ENCODE assay signal across 8 cellular contexts in genomic region chr10:112140110-112140755, GRCh38. TPM values are rescaled to one million over a fixed set of nuclear protein-coding genes. Genes with fewer than 3 reads are reported as not detected.
DNase-seq lines count a peak whose midpoint lies in the region; ATAC-seq and TF ChIP-seq lines count a peak whose summit lies in the region.

No MANE protein-coding gene starts in this region.

- no peaks in the 10 kb centered on the region for H3K27me3 ChIP-seq in WERI-Rb-1 (ENCODE audit: insufficient read depth, low read depth, severe bottlenecking)
- H3K27me3 ChIP-seq in mammary epithelial cell (ENCODE audit: insufficient read depth, low read length): no peaks in the 10 kb centered on the region

- H3K9ac ChIP-seq in mammary epithelial cell (ENCODE audit: insufficient read depth, low read length): no peak overlapping the region

- H3K36me3 ChIP-seq in WERI-Rb-1 (no peaks in the 10 kb centered on the region), mammary epithelial cell (ENCODE audit: insufficient read depth, low read length) (no peaks in the 10 kb centered on the region)

- CTCF ChIA-PET in mammary epithelial cell (lab: Charles Lee; ENCODE audit: low non-redundant PET): interaction anchor here (0.6 kb wide), 2 partner anchors 844 to 1221 kb away, joined by 3 read pairs; partner anchors contain the start of gene SHOC2

- H3K4me3 ChIP-seq in WERI-Rb-1 (ENCODE audit: low read depth, low read length): no peak overlapping the region
- no peak overlapping the region for H3K4me3 ChIP-seq in mammary epithelial cell (replicated peaks in 1 of 3; ENCODE audit: insufficient read depth in 1 of 3, low read depth in 2 of 3, low read length in 3 of 3)

- no peak overlapping the region for H3K4me2 ChIP-seq in mammary epithelial cell (ENCODE audit: insufficient read depth, low read depth, low read length)

- DNase-seq in AG08396 (ENCODE audit: low spot score) (peak; percentile 79), NCI-H2081 treated with DMSO at 0.1 percent for 48 hours (lab: John Stamatoyannopoulos, UW) (peak; percentile 36), WERI-Rb-1 (peak; percentile 91), mammary epithelial cell (peak; percentile 64), kidney tubule cell (ENCODE audit: low spot score) (peak; percentile 77)
- peak; percentile 71 to 75 for DNase-seq in stimulated activated CD4-positive, alpha-beta T cell treated with anti-CD3 and anti-CD28 coated beads, Interleukin-4, amount 100 ng/mL, for 48 hours (ENCODE audit: low read depth in 2 of 2)

- no peaks in the 10 kb centered on the region for H3K4me1 ChIP-seq in mammary epithelial cell (ENCODE audit: insufficient read depth, low read length)

- H3K9me3 ChIP-seq in WERI-Rb-1 (ENCODE audit: severe bottlenecking): no peaks in the 10 kb centered on the region
- H3K9me3 ChIP-seq in mammary epithelial cell (replicated peaks; ENCODE audit: insufficient read depth, low read length): no peaks in the 10 kb centered on the region

- no peaks in the 10 kb centered on the region for H4K20me1 ChIP-seq in mammary epithelial cell (ENCODE audit: insufficient read depth, low read length)

- dilution Hi-C loops in mammary epithelial cell (cut with HindIII; ENCODE audit: low sequenced_read_pairs): loop anchor here (25.0 kb wide), 1 partner anchor 172 kb away; no protein-coding TSS in a partner anchor

- TF ChIP-seq CTCF in WERI-Rb-1 (IDR thresholded peaks at IDR 0.05; ENCODE audit: low read depth, low read length) (peak; percentile 89), mammary epithelial cell (conservative IDR thresholded peaks at IDR 0.05 in 1 of 2, IDR thresholded peaks at IDR 0.05 in 1 of 2; ENCODE audit: extremely low read depth in 1 of 2, insufficient read depth in 1 of 2, low read depth in 1 of 2, low read length in 2 of 2) (peak; percentile 90 to 91)

- WGBS in mammary epithelial cell (ENCODE audit: low coverage, missing lambda C conversion rate): 10% methylated on average over 9 of the region's 10 CpGs

- H2AFZ ChIP-seq in mammary epithelial cell (ENCODE audit: low read depth, low read length): no peak overlapping the region

- intact Hi-C loops in mammary epithelial cell (cut with micrococcal nuclease): loop anchor here (1.0 kb wide), 2 partner anchors 168 to 174 kb away; no protein-coding TSS in a partner anchor

- in situ Hi-C loops in mammary epithelial cell (cut with MboI; ENCODE audit: low sequenced_read_pairs in 2 of 2): loop anchor here in 1 of 2 donors (25.0 kb wide), 3 partner anchors 1053 to 1803 kb away; partner anchors contain the start of gene ADRA2A

- no TSS peak for BruUV-seq in mammary epithelial cell (replicated peaks; lab: Mats Ljungman, UMichigan)

- peak; percentile 99 for ATAC-seq in GM18517 (IDR thresholded peaks at IDR 0.05; ENCODE audit: unreplicated experiment)
- ATAC-seq in HG02973 (IDR thresholded peaks at IDR 0.05; ENCODE audit: unreplicated experiment): peak; percentile 100

- H3K79me2 ChIP-seq in mammary epithelial cell (ENCODE audit: insufficient read depth, low read length): no peaks in the 10 kb centered on the region

- H3K27ac ChIP-seq in WERI-Rb-1 (no peak overlapping the region), mammary epithelial cell (ENCODE audit: insufficient read depth, low read depth, low read length) (no peak overlapping the region)

RNA-seq across cellular contexts. Expression of gene GPAM, which starts 43.3 kb away (rescaled TPM):
- total RNA-seq in mammary epithelial cell: 10 to 100 TPM in 1 of 2 donors, 1 to 10 TPM in 1; 9.5 to 17.5 TPM
- polyA plus RNA-seq in mammary epithelial cell: 6.8 TPM
- polyA minus RNA-seq in mammary epithelial cell: 9.6 TPM

Comparison
In these comparisons a context has a peak if more than half of its experiments do, and no peak if none do; other contexts are left out.
1. DNase-seq: peak in every context shown above with its lines; median percentile 91 in WERI-Rb-1; 79 in AG08396; 77 in kidney tubule cell; 73 in stimulated activated CD4-positive, alpha-beta T cell treated with anti-CD3 and anti-CD28 coated beads, Interleukin-4, amount 100 ng/mL, for 48 hours; 64 in mammary epithelial cell; 36 in NCI-H2081 treated with DMSO at 0.1 percent for 48 hours.